ENCODE assay signal across 32 cellular contexts in the genomic region with DNA sequence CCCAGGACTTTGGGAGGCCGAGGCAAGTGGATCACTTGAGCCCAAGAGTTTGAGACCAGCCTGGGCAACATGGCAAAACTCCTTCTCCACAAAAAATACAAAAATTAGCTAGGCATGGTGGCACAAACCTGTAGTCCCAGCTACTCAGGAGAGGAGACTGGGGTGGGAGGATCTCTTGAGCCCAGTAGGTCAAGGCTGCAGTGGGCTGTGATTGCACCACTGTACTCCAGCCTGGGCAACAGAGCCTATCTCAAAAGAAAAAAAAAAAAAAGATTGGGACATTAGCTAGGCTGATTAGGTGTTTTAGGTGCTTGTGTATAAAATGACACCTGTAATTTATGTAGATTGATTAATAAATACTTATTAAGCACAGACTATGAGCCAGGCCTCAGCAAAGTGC. TPM values are rescaled to one million over a fixed set of nuclear protein-coding genes. Genes with fewer than 3 reads are reported as not detected.
"Had no signal": no experiment of that assay in that cellular context is flagged by ENCODE, and none has a peak within 500 bp of the region (broad histone marks: within the 10 kb centered on the region; RNA-seq: fewer than 3 reads in every experiment).

No MANE protein-coding gene starts in this region.

- ATAC-seq: activated CD8-positive, alpha-beta memory T cell treated with anti-CD3 and anti-CD28 coated beads, Interleukin-2, amount 10 ng/mL, durations not matched to agents 7 days and 5 days; activated naive CD8-positive, alpha-beta T cell treated with anti-CD3 and anti-CD28 coated beads, Interleukin-2, amount 50 U/mL, for 24 hours had no signal

- DNase-seq: activated CD4-positive, alpha-beta memory T cell treated with anti-CD3 and anti-CD28 coated beads, Interleukin-2, amount 10 ng/mL, durations not matched to agents 7 days and 5 days; activated CD4-positive, alpha-beta T cell treated with anti-CD3 and anti-CD28 coated beads for 1 hour; activated CD4-positive, alpha-beta T cell treated with anti-CD3 and anti-CD28 coated beads for 48 hours; activated CD4-positive, CD25-positive, alpha-beta regulatory T cell; activated CD8-positive, alpha-beta memory T cell treated with anti-CD3 and anti-CD28 coated beads for 24 hours; activated CD8-positive, alpha-beta memory T cell treated with anti-CD3 and anti-CD28 coated beads, Interleukin-2, amount 10 ng/mL, durations not matched to agents 7 days and 5 days; activated CD8-positive, alpha-beta memory T cell treated with anti-CD3 and anti-CD28 coated beads, Interleukin-2, amount 50 U/mL, for 48 hours; activated effector memory CD4-positive, alpha-beta T cell treated with Interleukin-2 at 50 U/mL for 16 hours; activated naive CD4-positive, alpha-beta T cell treated with anti-CD3 and anti-CD28 coated beads, Interleukin-2, amount 10 ng/mL, durations not matched to agents 7 days and 5 days; activated naive CD8-positive, alpha-beta T cell treated with anti-CD3 and anti-CD28 coated beads, Interleukin-2, amount 50 U/mL, for 24 hours; activated T-cell treated with anti-CD3 and anti-CD28 coated beads, Interleukin-2, amount 50 U/mL, for 48 hours; amniotic stem cell; aorta; brain microvascular endothelial cell; KG1; NCI-H1092 treated with DMSO at 0.1 percent for 48 hours; NCI-H1417; NCI-H187; NCI-H2029 treated with DMSO at 0.1 percent for 48 hours; NCI-H2107; NCI-H2171; NCI-H510A; NCI-H526; NCI-H748 treated with DMSO at 0.1 percent for 48 hours; NK-92 treated with Interleukin-12 subunit alpha and Interleukin-12 subunit beta, amount 100 ng/mL, for 24 hours; Right ventricle myocardium superior; SW 1271; T-helper 1 cell; T-helper 2 cell; T-helper 9 cell; WERI-Rb-1 had no signal

- H3K27ac ChIP-seq: brain microvascular endothelial cell, WERI-Rb-1 had no signal

- H3K27me3 ChIP-seq: brain microvascular endothelial cell had no signal

- H3K36me3 ChIP-seq: brain microvascular endothelial cell, WERI-Rb-1 had no signal

RNA-seq across cellular contexts. Expression of a gene that starts 42.4 kb away (rescaled TPM):
- total RNA-seq: PC-3 had no signal
